Comparison of ENCODE assay signal across 8 cellular contexts in the genomic region with DNA sequence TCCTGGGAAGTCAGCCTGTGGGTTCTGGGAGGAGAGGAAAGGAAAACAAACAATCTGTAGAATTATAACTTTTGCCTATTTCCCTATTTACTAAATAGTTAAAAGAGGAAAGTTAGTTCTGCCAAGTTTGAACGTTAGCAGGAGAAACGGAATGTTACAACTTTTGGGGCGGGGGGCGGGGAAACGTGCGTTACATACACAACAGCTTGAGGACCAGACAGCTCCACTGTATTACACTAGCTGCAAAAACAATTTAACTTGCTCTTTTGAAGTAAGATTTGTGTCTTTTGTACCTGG. TPM values are rescaled to one million over a fixed set of nuclear protein-coding genes. Genes with fewer than 3 reads are reported as not detected.
DNase-seq lines count a peak whose midpoint lies in the region; ATAC-seq, FAIRE-seq and TF ChIP-seq lines count a peak whose summit lies in the region.

No MANE protein-coding gene starts in this region.

- ATAC-seq in stimulated activated naive CD8-positive, alpha-beta T cell treated with anti-CD3 and anti-CD28 coated beads, Interleukin-15, Interleukin-2, amounts not matched to agents 100 U/mL and 50 U/mL, for 24 hours, result no peak
- ATAC-seq in GM21737 (IDR thresholded peaks at IDR 0.05; ENCODE audit: unreplicated experiment), result no peak
- ATAC-seq in GM21723 (IDR thresholded peaks at IDR 0.05; ENCODE audit: unreplicated experiment), result no peak

- no peak for FAIRE-seq in bronchial epithelial cell (lab: Jason Lieb, UNC)

- no peaks in the 10 kb centered on the region for H3K9me3 ChIP-seq in mucosa of stomach (ENCODE audit: control insufficient read depth, low read length)

- H3K27ac Mint-ChIP-seq in stimulated activated naive CD8-positive, alpha-beta T cell treated with anti-CD3 and anti-CD28 coated beads, Interleukin-15, Interleukin-2, amounts not matched to agents 100 ng/mL and 50 ng/mL, for 24 hours, result peak overlapping the region; percentile 41

- H3K9ac ChIP-seq in mucosa of stomach (ENCODE audit: low read length), result peak overlapping the region; percentile 77

- no peak for DNase-seq in stimulated activated naive CD8-positive, alpha-beta T cell treated with anti-CD3 and anti-CD28 coated beads, Interleukin-15, Interleukin-2, amounts not matched to agents 100 U/mL and 50 U/mL, for 24 hours
- no peak for DNase-seq in bronchial epithelial cell (ENCODE audit: low read depth)
- no peak for DNase-seq in mucosa of gallbladder (ENCODE audit: low spot score)
- no peak for DNase-seq in DMS153 (lab: John Stamatoyannopoulos, UW)

- H3K4me3 ChIP-seq in bronchial epithelial cell (ENCODE audit: low read depth, low read length) (peak overlapping the region; percentile 50), mucosa of stomach (ENCODE audit: low read length) (peak overlapping the region; percentile 56)

- H3K4me3 Mint-ChIP-seq in stimulated activated naive CD8-positive, alpha-beta T cell treated with anti-CD3 and anti-CD28 coated beads, Interleukin-15, Interleukin-2, amounts not matched to agents 100 ng/mL and 50 ng/mL, for 24 hours, result peak overlapping the region; percentile 86

- peaks cover 64% of the 10 kb centered on the region for H3K27me3 Mint-ChIP-seq in stimulated activated naive CD8-positive, alpha-beta T cell treated with anti-CD3 and anti-CD28 coated beads, Interleukin-15, Interleukin-2, amounts not matched to agents 100 ng/mL and 50 ng/mL, for 24 hours

- no peaks in the 10 kb centered on the region for H3K36me3 ChIP-seq in bronchial epithelial cell (ENCODE audit: control insufficient read depth, insufficient read depth, low read length)
- H3K36me3 ChIP-seq in mucosa of stomach (ENCODE audit: control insufficient read depth, insufficient read depth, low read length), result no peaks in the 10 kb centered on the region

- H3K9me3 Mint-ChIP-seq in stimulated activated naive CD8-positive, alpha-beta T cell treated with anti-CD3 and anti-CD28 coated beads, Interleukin-15, Interleukin-2, amounts not matched to agents 100 ng/mL and 50 ng/mL, for 24 hours, result no peaks in the 10 kb centered on the region

- peaks cover 6% of the 10 kb centered on the region for H3K36me3 Mint-ChIP-seq in stimulated activated naive CD8-positive, alpha-beta T cell treated with anti-CD3 and anti-CD28 coated beads, Interleukin-15, Interleukin-2, amounts not matched to agents 100 ng/mL and 50 ng/mL, for 24 hours (ENCODE audit: low read depth)

- H3K4me1 ChIP-seq in mucosa of stomach (ENCODE audit: control insufficient read depth, insufficient read depth, low read length), result peaks cover 14% of the 10 kb centered on the region

- TF ChIP-seq CTCF in bronchial epithelial cell (IDR thresholded peaks at IDR 0.05; ENCODE audit: insufficient read depth, low read length, severe bottlenecking), result no peak

- H3K27me3 ChIP-seq in bronchial epithelial cell (ENCODE audit: control insufficient read depth, insufficient read depth, low read length) (no peaks in the 10 kb centered on the region), mucosa of stomach (ENCODE audit: control insufficient read depth, insufficient read depth, low read length) (peaks cover 5% of the 10 kb centered on the region)

- H3K4me1 Mint-ChIP-seq in stimulated activated naive CD8-positive, alpha-beta T cell treated with anti-CD3 and anti-CD28 coated beads, Interleukin-15, Interleukin-2, amounts not matched to agents 100 ng/mL and 50 ng/mL, for 24 hours (ENCODE audit: low read depth), result peaks cover 72% of the 10 kb centered on the region

RNA-seq across cellular contexts. Expression of a gene that starts 0.5 kb away (rescaled TPM):
- total RNA-seq in bronchial epithelial cell, result 5.3 and 9.6 TPM in 2 replicates
- total RNA-seq in mucosa of gallbladder, result 16.9 TPM
